Comparison of ENCODE assay signal across 13 cellular contexts in the genomic region with DNA sequence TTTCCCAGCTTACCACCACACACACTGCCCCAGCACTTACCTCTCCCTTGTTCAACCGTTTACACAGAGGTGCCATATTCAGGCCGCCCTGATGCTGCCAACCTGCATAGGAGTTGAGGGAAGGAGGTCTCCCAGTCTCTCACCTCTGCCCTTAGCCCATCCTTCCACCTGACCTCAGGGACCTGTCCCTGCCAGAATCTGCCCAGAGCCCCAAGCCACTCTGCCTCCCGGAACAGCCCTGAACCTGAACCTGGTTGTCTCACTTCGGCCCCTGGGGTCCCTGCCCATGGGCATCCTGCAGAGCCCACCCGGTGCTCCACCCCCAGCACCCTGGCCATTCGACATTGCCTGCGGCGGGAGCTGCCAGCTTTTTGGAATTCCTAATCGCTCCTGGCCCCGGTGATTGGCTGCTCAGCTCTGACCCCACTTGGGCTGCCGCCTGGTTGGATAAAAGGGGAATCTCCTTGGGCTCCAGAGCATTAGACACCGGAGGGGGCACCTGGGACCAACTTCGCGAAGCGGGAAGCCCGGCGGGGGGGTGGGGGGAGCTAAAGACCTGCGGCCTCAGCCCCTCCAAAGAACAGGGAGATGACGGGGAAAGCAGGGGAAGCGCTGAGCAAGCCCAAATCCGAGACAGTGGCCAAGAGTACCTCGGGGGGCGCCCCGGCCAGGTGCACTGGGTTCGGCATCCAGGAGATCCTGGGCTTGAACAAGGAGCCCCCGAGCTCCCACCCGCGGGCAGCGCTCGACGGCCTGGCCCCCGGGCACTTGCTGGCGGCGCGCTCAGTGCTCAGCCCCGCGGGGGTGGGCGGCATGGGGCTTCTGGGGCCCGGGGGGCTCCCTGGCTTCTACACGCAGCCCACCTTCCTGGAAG. TPM values are rescaled to one million over a fixed set of nuclear protein-coding genes. Genes with fewer than 3 reads are reported as not detected.
A peak's percentile ranks its signal among the peaks of the same experiment; 100 is the strongest.
DNase-seq lines count a peak whose midpoint lies in the region; ATAC-seq and TF ChIP-seq lines count a peak whose summit lies in the region.
"Had no signal": no experiment of that assay in that cellular context is flagged by ENCODE, and none has a peak within 500 bp of the region (broad histone marks: within the 10 kb centered on the region; RNA-seq: fewer than 3 reads in every experiment).

A gene (plus strand): TSS at position 476 of the 874 bp plus-strand sequence. CDS start 113 bp downstream, at position 589.

- peak within 1 kb of the TSS; percentile 48 for H3K4me3 Mint-ChIP-seq in activated T-helper 17 cell treated with anti-CD3 and anti-CD28 coated beads, Interleukin-2, amount 50 U/mL, for 72 hours

- WGBS in smooth muscle cell (ENCODE audit: low lambda C conversion rate) = 14% methylated on average over 31 of the region's 40 CpGs

- DNase-seq in DMS 273 (lab: John Stamatoyannopoulos, UW; ENCODE audit: unreplicated experiment) = peak; percentile 38
- DNase-seq in DMS 273 treated with DMSO at 0.1 percent for 48 hours (lab: John Stamatoyannopoulos, UW) = no peak
- DNase-seq in smooth muscle cell (lab: John Stamatoyannopoulos, UW; ENCODE audit: unreplicated experiment) = no peak
- DNase-seq in SKM-1 (lab: John Stamatoyannopoulos, UW; ENCODE audit: unreplicated experiment) = no peak
- no peak for DNase-seq in NCI-H446 (lab: John Stamatoyannopoulos, UW)
- DNase-seq in NK-92 (lab: John Stamatoyannopoulos, UW; ENCODE audit: unreplicated experiment) = no peak
- DNase-seq: activated naive CD4-positive, alpha-beta T cell treated with Interleukin-2 at 50 U/mL for 16 hours; NCI-H2029; stimulated activated CD4-positive, alpha-beta T cell treated with anti-CD3 and anti-CD28 coated beads, Interleukin-2, amount 100 ng/mL, for 24 hours had no signal

- no peak within 1 kb of the TSS for H3K27ac ChIP-seq in smooth muscle cell (ENCODE audit: low read depth)
- H3K27ac ChIP-seq: 22Rv1 had no signal

- H3K4me2 ChIP-seq in smooth muscle cell = peak within 1 kb of the TSS; percentile 68

- no peaks in the 10 kb centered on the region for H3K36me3 ChIP-seq in smooth muscle cell (ENCODE audit: low read depth)

- H4K20me1 ChIP-seq in smooth muscle cell (ENCODE audit: low read depth) = no peaks in the 10 kb centered on the region

- H2AFZ ChIP-seq in smooth muscle cell (ENCODE audit: low read depth) = peak within 1 kb of the TSS; percentile 33

- H3K27ac Mint-ChIP-seq in activated T-helper 17 cell treated with anti-CD3 and anti-CD28 coated beads, Interleukin-2, amount 50 U/mL, for 72 hours = no peak within 1 kb of the TSS

- H3K36me3 Mint-ChIP-seq in activated T-helper 17 cell treated with anti-CD3 and anti-CD28 coated beads, Interleukin-2, amount 50 U/mL, for 72 hours (ENCODE audit: low read depth) = peaks cover 9% of the 10 kb centered on the region

- no peaks in the 10 kb centered on the region for H3K9me3 Mint-ChIP-seq in activated T-helper 17 cell treated with anti-CD3 and anti-CD28 coated beads, Interleukin-2, amount 50 U/mL, for 72 hours

- no peak within 1 kb of the TSS for H3K9ac ChIP-seq in smooth muscle cell (ENCODE audit: low read depth)

- H3K79me2 ChIP-seq in smooth muscle cell (ENCODE audit: low read depth) = no peaks in the 10 kb centered on the region

- H3K4me1 ChIP-seq in smooth muscle cell (ENCODE audit: low read depth) = peaks cover 8% of the 10 kb centered on the region

- H3F3A ChIP-seq in smooth muscle cell (ENCODE audit: low read depth) = no peaks in the 10 kb centered on the region

- H3K27me3 Mint-ChIP-seq in activated T-helper 17 cell treated with anti-CD3 and anti-CD28 coated beads, Interleukin-2, amount 50 U/mL, for 72 hours = peaks cover 53% of the 10 kb centered on the region

- peak within 1 kb of the TSS; percentile 43 for H3K4me3 ChIP-seq in iPS-18c (ENCODE audit: insufficient read depth, low read depth, low read length)
- H3K4me3 ChIP-seq in smooth muscle cell = no peak within 1 kb of the TSS

- H3K9me3 ChIP-seq in iPS-18c (ENCODE audit: control insufficient read depth, insufficient read depth, low read length) (no peaks in the 10 kb centered on the region), smooth muscle cell (replicated peaks; ENCODE audit: low read depth) (no peaks in the 10 kb centered on the region)

- peaks cover 6% of the 10 kb centered on the region for H3K4me1 Mint-ChIP-seq in activated T-helper 17 cell treated with anti-CD3 and anti-CD28 coated beads, Interleukin-2, amount 50 U/mL, for 72 hours

- ATAC-seq in activated T-helper 17 cell treated with anti-CD3 and anti-CD28 coated beads, Interleukin-2, amount 50 U/mL, for 72 hours (replicated peaks) = no peak

- peaks cover 98% of the 10 kb centered on the region for H3K27me3 ChIP-seq in smooth muscle cell (ENCODE audit: low read depth)

- no peak for TF ChIP-seq CTCF in smooth muscle cell (IDR thresholded peaks at IDR 0.05; ENCODE audit: borderline replicate concordance, insufficient read depth, poor library complexity, severe bottlenecking)

RNA-seq across cellular contexts. Expression of the gene that starts here (rescaled TPM):
- not detected for total RNA-seq in activated T-helper 17 cell treated with anti-CD3 and anti-CD28 coated beads, Interleukin-2, amount 50 U/mL, for 72 hours
- total RNA-seq in smooth muscle cell = not detected in 2 replicates
- polyA plus RNA-seq in smooth muscle cell = not detected in 2 replicates
- total RNA-seq: temporal lobe had no signal
